22 cellular contexts compared by ENCODE assay signal in the genomic region with DNA sequence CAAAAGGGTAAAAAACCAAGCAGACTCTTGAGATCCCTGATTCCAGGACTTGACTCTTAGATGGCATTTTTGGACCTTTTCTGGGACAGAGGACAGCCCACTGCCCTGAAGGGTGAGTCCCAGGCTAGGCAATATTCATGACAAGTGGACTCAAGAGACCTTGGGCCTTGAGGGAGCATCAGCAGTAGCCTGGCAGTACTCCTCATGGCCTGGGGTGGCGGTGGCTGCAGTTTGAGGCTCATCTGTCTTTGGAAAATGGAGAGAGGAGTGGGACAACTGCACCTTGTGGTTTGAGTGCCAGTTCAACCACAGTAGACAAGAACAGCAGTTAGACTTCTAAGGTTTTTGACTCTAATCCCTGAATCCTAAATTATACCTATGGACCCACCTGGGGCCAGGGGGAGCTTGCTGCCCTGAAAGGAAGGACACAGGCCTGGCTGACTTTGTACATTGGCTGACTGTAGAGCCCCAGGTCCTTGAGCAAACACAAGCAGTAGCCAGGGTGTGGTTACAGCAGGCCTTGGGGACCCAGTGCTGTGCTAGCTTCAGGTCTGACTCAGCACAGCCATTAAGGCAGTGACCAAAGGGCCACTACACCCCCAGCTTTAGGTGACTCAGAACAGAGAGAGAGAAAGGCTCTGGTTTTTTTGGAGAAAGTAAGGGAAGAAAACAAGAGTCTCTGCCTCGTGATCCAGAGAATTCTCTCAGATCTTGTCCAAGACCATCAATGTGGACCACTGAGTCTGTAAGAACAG.
DNase-seq lines count a peak whose midpoint lies in the region; ATAC-seq and TF ChIP-seq lines count a peak whose summit lies in the region.
"Had no signal": no experiment of that assay in that cellular context is flagged by ENCODE, and none has a peak within 500 bp of the region (broad histone marks: within the 10 kb centered on the region; RNA-seq: fewer than 3 reads in every experiment).

No MANE protein-coding gene starts in this region.

- H3K4me3 Mint-ChIP-seq in endothelial cell (ENCODE audit: unreplicated experiment), result no peak overlapping the region
- H3K4me3 Mint-ChIP-seq: activated CD4-positive, alpha-beta T cell treated with anti-CD3 and anti-CD28 coated beads, Interleukin-2, amount 10 ng/mL, durations not matched to agents 7 days and 5 days; nephron had no signal

- no peak for ATAC-seq in GM21717 (IDR thresholded peaks at IDR 0.05; ENCODE audit: unreplicated experiment)

- no peak overlapping the region for H3K27ac ChIP-seq in Peyer's patch
- H3K27ac ChIP-seq: skin epidermis, suprapubic skin had no signal

- no peaks in the 10 kb centered on the region for H3K27me3 ChIP-seq in Peyer's patch
- H3K27me3 ChIP-seq: suprapubic skin had no signal

- H3K27ac Mint-ChIP-seq in endothelial cell (ENCODE audit: unreplicated experiment), result no peak overlapping the region
- H3K27ac Mint-ChIP-seq: activated CD4-positive, alpha-beta T cell treated with anti-CD3 and anti-CD28 coated beads, Interleukin-2, amount 10 ng/mL, durations not matched to agents 7 days and 5 days; nephron had no signal

- no peak for TF ChIP-seq POLR2A in Peyer's patch (IDR thresholded peaks at IDR 0.05)

- H3K9me3 Mint-ChIP-seq in endothelial cell (ENCODE audit: unreplicated experiment), result no peaks in the 10 kb centered on the region
- H3K9me3 Mint-ChIP-seq: activated CD4-positive, alpha-beta T cell treated with anti-CD3 and anti-CD28 coated beads, Interleukin-2, amount 10 ng/mL, durations not matched to agents 7 days and 5 days had no signal

- no peaks in the 10 kb centered on the region for H3K4me1 ChIP-seq in Peyer's patch
- H3K4me1 ChIP-seq: suprapubic skin had no signal

- no peak for TF ChIP-seq CTCF in Peyer's patch (IDR thresholded peaks at IDR 0.05)
- no peak for TF ChIP-seq CTCF in fibroblast of mammary gland (conservative IDR thresholded peaks at IDR 0.05; ENCODE audit: control insufficient read depth, insufficient read depth, low read depth, low read length)
- no peak for TF ChIP-seq CTCF in endothelial cell (IDR thresholded peaks at IDR 0.05; ENCODE audit: unreplicated experiment)

- no peaks in the 10 kb centered on the region for H3K27me3 Mint-ChIP-seq in endothelial cell (ENCODE audit: unreplicated experiment)
- H3K27me3 Mint-ChIP-seq: activated CD4-positive, alpha-beta T cell treated with anti-CD3 and anti-CD28 coated beads, Interleukin-2, amount 10 ng/mL, durations not matched to agents 7 days and 5 days had no signal

- no peaks in the 10 kb centered on the region for H3K4me1 Mint-ChIP-seq in endothelial cell (ENCODE audit: unreplicated experiment)
- H3K4me1 Mint-ChIP-seq: activated CD4-positive, alpha-beta T cell treated with anti-CD3 and anti-CD28 coated beads, Interleukin-2, amount 10 ng/mL, durations not matched to agents 7 days and 5 days; nephron had no signal

- DNase-seq in DMS53 (lab: John Stamatoyannopoulos, UW) (peak; percentile 13), DMS53 treated with DMSO at 0.1 percent for 48 hours (lab: John Stamatoyannopoulos, UW; ENCODE audit: unreplicated experiment) (no peak), Peyer's patch (peak in 2 of 3 donors; percentile 46 to 56), fibroblast of mammary gland (ENCODE audit: low read depth) (peak; percentile 38), endothelial cell (ENCODE audit: low spot score) (no peak), T-helper 9 cell (no peak), NCI-H1930 (lab: John Stamatoyannopoulos, UW) (no peak)
- DNase-seq: 8988T; activated CD4-positive, alpha-beta T cell treated with anti-CD3 and anti-CD28 coated beads, Interleukin-2, amount 10 ng/mL, durations not matched to agents 7 days and 5 days; activated CD8-positive, alpha-beta memory T cell treated with anti-CD3 and anti-CD28 coated beads, Interleukin-2, amount 50 U/mL, for 48 hours; activated gamma-delta T cell treated with Interleukin-2 at 50 U/mL for 16 hours; C1 segment of cervical spinal cord; central memory CD4-positive, alpha-beta T cell; NCI-H1105 treated with DMSO at 0.1 percent for 48 hours; NCI-H69; posterior cingulate gyrus; RPMI8226; stimulated activated CD4-positive, alpha-beta T cell treated with anti-CD3 and anti-CD28 coated beads, Interleukin-4, amount 100 ng/mL, for 24 hours had no signal

- no peaks in the 10 kb centered on the region for H3K36me3 ChIP-seq in Peyer's patch
- H3K36me3 ChIP-seq: suprapubic skin had no signal

- H3K4me3 ChIP-seq in Peyer's patch (no peak overlapping the region), fibroblast of mammary gland (ENCODE audit: control insufficient read depth, low read depth, low read length) (no peak overlapping the region)
- H3K4me3 ChIP-seq: skin epidermis, suprapubic skin had no signal

- H3K9me3 ChIP-seq in Peyer's patch, result no peaks in the 10 kb centered on the region

- no peaks in the 10 kb centered on the region for H3K36me3 Mint-ChIP-seq in endothelial cell (ENCODE audit: low read depth, unreplicated experiment)

Comparison
In these comparisons a context has a peak if more than half of its experiments do, and no peak if none do; other contexts are left out.
1. DNase-seq: peak in DMS53 (single experiment), Peyer's patch (2 of 3) and fibroblast of mammary gland (single experiment); none in DMS53 treated with DMSO at 0.1 percent for 48 hours (single experiment), endothelial cell (single experiment), T-helper 9 cell (single experiment) and NCI-H1930 (0 of 2).